Comparison of ENCODE assay signal across 8 cellular contexts in the genomic region with DNA sequence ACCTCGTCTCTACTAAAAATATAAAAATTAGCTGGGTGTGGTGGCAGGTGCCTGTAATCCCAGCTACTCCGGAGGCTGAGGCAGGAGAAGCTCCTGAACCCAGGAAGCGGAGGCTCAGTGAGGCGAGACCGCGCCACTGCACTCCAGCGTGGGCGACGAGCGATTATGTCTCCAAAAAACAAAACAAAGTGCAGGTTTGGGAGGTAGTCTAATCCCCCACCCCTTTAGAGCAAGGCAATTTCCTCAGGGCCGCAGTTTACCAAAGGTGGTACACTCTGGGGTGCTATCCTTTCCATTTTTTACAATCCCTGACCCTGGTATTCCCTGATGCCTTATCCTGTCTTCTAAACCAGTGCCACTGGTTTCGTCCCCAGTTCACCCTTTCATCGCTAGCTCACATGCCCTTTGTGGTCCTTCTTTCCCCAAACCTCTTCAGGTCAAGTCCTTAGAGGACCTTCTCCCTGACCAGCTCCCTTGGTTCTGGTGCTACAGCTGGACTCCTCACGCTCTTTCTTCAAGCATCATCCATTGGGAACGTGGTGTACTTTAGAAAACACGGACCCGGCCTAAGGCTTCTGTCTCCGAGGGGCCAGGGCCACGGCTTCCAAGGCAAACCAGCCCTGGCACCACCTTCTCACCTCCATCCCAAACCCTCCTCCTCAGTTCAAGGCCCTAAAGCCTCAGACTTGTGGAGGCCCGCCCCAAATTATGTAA. TPM values are rescaled to one million over a fixed set of nuclear protein-coding genes. Genes with fewer than 3 reads are reported as not detected.
DNase-seq lines count a peak whose midpoint lies in the region; ATAC-seq, FAIRE-seq and TF ChIP-seq lines count a peak whose summit lies in the region.

No MANE protein-coding gene starts in this region.

- H3K9me3 ChIP-seq in endothelial cell of umbilical vein (replicated peaks; ENCODE audit: control insufficient read depth, insufficient read depth, low read length) (no peaks in the 10 kb centered on the region), neutrophil (no peaks in the 10 kb centered on the region)

- DNase-seq in DMS53 (lab: John Stamatoyannopoulos, UW) (peak; percentile 68), DMS53 treated with DMSO at 0.1 percent for 48 hours (lab: John Stamatoyannopoulos, UW; ENCODE audit: unreplicated experiment) (no peak), RPMI7951 (ENCODE audit: low read depth) (peak; percentile 15), endothelial cell of umbilical vein (ENCODE audit: low read depth, low spot score) (no peak)
- no peak for DNase-seq in effector CD8-positive, alpha-beta T cell (lab: John Stamatoyannopoulos, UW)

- H3K36me3 ChIP-seq in endothelial cell of umbilical vein (ENCODE audit: control insufficient read depth in 2 of 2, extremely low read depth in 1 of 2, insufficient read depth in 2 of 2, low read length in 2 of 2) (no peaks in the 10 kb centered on the region), neutrophil (peaks cover 9% of the 10 kb centered on the region)

- H3K4me3 ChIP-seq in endothelial cell of umbilical vein (replicated peaks in 1 of 3; ENCODE audit: insufficient read depth in 1 of 3, low read depth in 1 of 3, low read length in 3 of 3): peak overlapping the region; percentile 88 to 95 (median 91)
- H3K4me3 ChIP-seq in neutrophil (ENCODE audit: low read depth in 1 of 2, low read length in 1 of 2): peak overlapping the region; percentile 78 to 99

- no peak for FAIRE-seq in endothelial cell of umbilical vein (lab: Jason Lieb, UNC)

- TSS peak; percentile 17 for BruUV-seq in endothelial cell of umbilical vein (replicated peaks; lab: Mats Ljungman, UMichigan)

- H3K9me1 ChIP-seq in endothelial cell of umbilical vein (replicated peaks; ENCODE audit: control insufficient read depth, extremely low read depth, insufficient read depth, low read length): no peaks in the 10 kb centered on the region

- POLR2A ChIA-PET in endothelial cell of umbilical vein (lab: Charles Lee): interaction anchor here (0.5 kb wide), 1 partner anchor 462 kb away, joined by 3 read pairs; no protein-coding TSS in a partner anchor

- no peaks in the 10 kb centered on the region for H3K27me3 ChIP-seq in endothelial cell of umbilical vein (ENCODE audit: control insufficient read depth in 2 of 2, insufficient read depth in 2 of 2, low read length in 2 of 2)
- no peaks in the 10 kb centered on the region for H3K27me3 ChIP-seq in neutrophil

- dilution Hi-C loops in endothelial cell of umbilical vein (cut with MboI; ENCODE audit: extremely low pct_ligation_motif_present, low sequenced_read_pairs): no loop called here

- TF ChIP-seq POLR2A in endothelial cell of umbilical vein (IDR thresholded peaks at IDR 0.05; ENCODE audit: low read depth, low read length): no peak

- H3K79me2 ChIP-seq in endothelial cell of umbilical vein (ENCODE audit: control insufficient read depth, insufficient read depth, low read length): peaks cover 33% of the 10 kb centered on the region

- TF ChIP-seq CTCF in endothelial cell of umbilical vein (IDR thresholded peaks at IDR 0.05; ENCODE audit: extremely low read depth in 1 of 2, insufficient read depth in 1 of 2, low read depth in 1 of 2, low read length in 2 of 2) (no peak), neutrophil (IDR thresholded peaks at IDR 0.05) (no peak)

- peaks cover 20% of the 10 kb centered on the region for H3K4me1 ChIP-seq in endothelial cell of umbilical vein (ENCODE audit: control insufficient read depth, extremely low read depth, insufficient read depth, low read length)
- peaks cover 17 to 20% of the 10 kb centered on the region in 2 experiments for H3K4me1 ChIP-seq in neutrophil (ENCODE audit: control insufficient read depth in 1 of 2, insufficient read depth in 1 of 2, low read depth in 1 of 2, low read length in 1 of 2)

- intact Hi-C loops in endothelial cell of umbilical vein (cut with micrococcal nuclease): loop anchor here (1.0 to 2.0 kb wide), 2 partner anchors 55 to 544 kb away; partner anchors contain the start of gene YIPF1

- peak overlapping the region; percentile 96 for H3K4me2 ChIP-seq in endothelial cell of umbilical vein (ENCODE audit: insufficient read depth, low read length)

- H2AFZ ChIP-seq in endothelial cell of umbilical vein (ENCODE audit: low read depth, low read length): peak overlapping the region; percentile 100

- H3K27ac ChIP-seq in endothelial cell of umbilical vein (ENCODE audit: insufficient read depth, low read depth, low read length) (peak overlapping the region; percentile 43), neutrophil (peak overlapping the region; percentile 90)

- H3K9ac ChIP-seq in endothelial cell of umbilical vein (replicated peaks; ENCODE audit: extremely low read depth, insufficient read depth, low read length): peak overlapping the region; percentile 75

- no peaks in the 10 kb centered on the region for H4K20me1 ChIP-seq in endothelial cell of umbilical vein (replicated peaks; ENCODE audit: control insufficient read depth, extremely low read depth, insufficient read depth, low read length)

- CTCF ChIA-PET in endothelial cell of umbilical vein (lab: Charles Lee): interaction anchor here (1.0 to 2.2 kb wide), 9 partner anchors 9 to 229 kb away, joined by 3 to 22 read pairs (median 8); partner anchors contain the start of gene YIPF1

- ATAC-seq in GM21619 (IDR thresholded peaks at IDR 0.05; ENCODE audit: unreplicated experiment) (no peak), HG02981 (IDR thresholded peaks at IDR 0.05; ENCODE audit: unreplicated experiment) (no peak)

TF ChIP-seq in endothelial cell of umbilical vein, 7 proteins besides CTCF, POLR2A, EP300 and RAD21:
- TF ChIP-seq GATA2 (IDR thresholded peaks at IDR 0.05; ENCODE audit: insufficient read depth, insufficient read length, low read depth, low read length) (no peak), JUN (IDR thresholded peaks at IDR 0.05; ENCODE audit: borderline replicate concordance, insufficient read depth, insufficient read length, low read depth) (no peak), MYC (IDR thresholded peaks at IDR 0.05; ENCODE audit: low read depth, low read length) (no peak), EZH2 (IDR thresholded peaks at IDR 0.05; ENCODE audit: borderline replicate concordance, low read depth, low read length, severe bottlenecking) (no peak), FOS (IDR thresholded peaks at IDR 0.05; ENCODE audit: borderline replicate concordance, insufficient read depth, low read length) (no peak), POLR2AphosphoS5 (IDR thresholded peaks at IDR 0.05; ENCODE audit: insufficient read depth, low read depth, low read length) (no peak)
- TF ChIP-seq, protein P1, sequence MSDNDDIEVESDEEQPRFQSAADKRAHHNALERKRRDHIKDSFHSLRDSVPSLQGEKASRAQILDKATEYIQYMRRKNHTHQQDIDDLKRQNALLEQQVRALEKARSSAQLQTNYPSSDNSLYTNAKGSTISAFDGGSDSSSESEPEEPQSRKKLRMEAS (IDR thresholded peaks at IDR 0.05; ENCODE audit: insufficient read depth, insufficient read length): no peak

RNA-seq across cellular contexts. Expression of gene IFT25, which starts 0.9 kb away (rescaled TPM):
- 100 and 107 TPM in 2 replicates for total RNA-seq in RPMI7951 (2014; rRNA removed; shearing (Covaris generic))
- total RNA-seq in endothelial cell of umbilical vein: 31.4 and 34.0 TPM in 2 replicates
- polyA plus RNA-seq in endothelial cell of umbilical vein: 8.4 and 13.0 TPM in 2 replicates
- 24.3 and 29.0 TPM in 2 replicates for polyA plus RNA-seq in endothelial cell of umbilical vein (2011; cell fraction: cytosol; rRNA removed)
- polyA plus RNA-seq in endothelial cell of umbilical vein (2011; cell fraction: nucleus; rRNA removed): 17.4 and 23.7 TPM in 2 replicates
- 28.7 and 44.1 TPM in 2 replicates for polyA plus RNA-seq in endothelial cell of umbilical vein (2012)
- 3.4 and 5.1 TPM in 2 replicates for polyA minus RNA-seq in endothelial cell of umbilical vein
- 10.3 TPM for polyA minus RNA-seq in endothelial cell of umbilical vein (2011; cell fraction: cytosol; rRNA and poly(A)+ RNA removed)
- polyA minus RNA-seq in endothelial cell of umbilical vein (2011; cell fraction: nucleus; rRNA and poly(A)+ RNA removed): 10.1 and 18.3 TPM in 2 replicates

RNA-seq across cellular contexts. Expression of gene LRRC42, which starts 1.5 kb away (rescaled TPM):
- 51.3 and 57.8 TPM in 2 replicates for total RNA-seq in RPMI7951 (2014; rRNA removed; shearing (Covaris generic))
- 26.1 and 28.1 TPM in 2 replicates for total RNA-seq in endothelial cell of umbilical vein
- 21.8 and 25.3 TPM in 2 replicates for polyA plus RNA-seq in endothelial cell of umbilical vein
- 35.6 and 38.0 TPM in 2 replicates for polyA plus RNA-seq in endothelial cell of umbilical vein (2011; cell fraction: cytosol; rRNA removed)
- 18.3 and 20.5 TPM in 2 replicates for polyA plus RNA-seq in endothelial cell of umbilical vein (2011; cell fraction: nucleus; rRNA removed)
- 29.6 and 30.9 TPM in 2 replicates for polyA plus RNA-seq in endothelial cell of umbilical vein (2012)
- 16.1 and 24.7 TPM in 2 replicates for polyA minus RNA-seq in endothelial cell of umbilical vein
- polyA minus RNA-seq in endothelial cell of umbilical vein (2011; cell fraction: cytosol; rRNA and poly(A)+ RNA removed): 14.3 TPM
- polyA minus RNA-seq in endothelial cell of umbilical vein (2011; cell fraction: nucleus; rRNA and poly(A)+ RNA removed): 8.1 and 8.9 TPM in 2 replicates

RNA-seq across cellular contexts. Expression of gene DIO1, which starts 50.6 kb away (rescaled TPM):
- total RNA-seq in RPMI7951 (2014; rRNA removed; shearing (Covaris generic)): 0.39 TPM in 1 of 2 replicates, not detected in the other
- not detected in 2 replicates for total RNA-seq in endothelial cell of umbilical vein
- not detected in 2 replicates for polyA plus RNA-seq in endothelial cell of umbilical vein
- not detected in 2 replicates for polyA plus RNA-seq in endothelial cell of umbilical vein (2011; cell fraction: cytosol; rRNA removed)
- polyA plus RNA-seq in endothelial cell of umbilical vein (2011; cell fraction: nucleus; rRNA removed): not detected in 2 replicates
- polyA plus RNA-seq in endothelial cell of umbilical vein (2012): 0.09 and 0.16 TPM in 2 replicates
- not detected in 2 replicates for polyA minus RNA-seq in endothelial cell of umbilical vein
- polyA minus RNA-seq in endothelial cell of umbilical vein (2011; cell fraction: cytosol; rRNA and poly(A)+ RNA removed): not detected
- not detected in 2 replicates for polyA minus RNA-seq in endothelial cell of umbilical vein (2011; cell fraction: nucleus; rRNA and poly(A)+ RNA removed)

RNA-seq across cellular contexts. Expression of gene YIPF1, which starts 55.0 kb away (rescaled TPM):
- total RNA-seq in RPMI7951 (2014; rRNA removed; shearing (Covaris generic)): 29.0 and 32.3 TPM in 2 replicates
- 14.8 TPM in 2 replicates for total RNA-seq in endothelial cell of umbilical vein
- 26.2 and 28.1 TPM in 2 replicates for polyA plus RNA-seq in endothelial cell of umbilical vein
- 20.5 and 23.6 TPM in 2 replicates for polyA plus RNA-seq in endothelial cell of umbilical vein (2011; cell fraction: cytosol; rRNA removed)
- polyA plus RNA-seq in endothelial cell of umbilical vein (2011; cell fraction: nucleus; rRNA removed): 19.9 and 21.6 TPM in 2 replicates
- 15.1 and 18.8 TPM in 2 replicates for polyA plus RNA-seq in endothelial cell of umbilical vein (2012)
- polyA minus RNA-seq in endothelial cell of umbilical vein: 25.5 and 29.5 TPM in 2 replicates
- 6.6 TPM for polyA minus RNA-seq in endothelial cell of umbilical vein (2011; cell fraction: cytosol; rRNA and poly(A)+ RNA removed)
- polyA minus RNA-seq in endothelial cell of umbilical vein (2011; cell fraction: nucleus; rRNA and poly(A)+ RNA removed): 6.6 and 9.8 TPM in 2 replicates

Comparison
In these comparisons a context has a peak if more than half of its experiments do, and no peak if none do; other contexts are left out.
1. DNase-seq: peak in DMS53 (single experiment) and RPMI7951 (single experiment); none in DMS53 treated with DMSO at 0.1 percent for 48 hours (single experiment), endothelial cell of umbilical vein (single experiment) and effector CD8-positive, alpha-beta T cell (single experiment).